1 cellular context compared by ENCODE assay signal in the genomic region with DNA sequence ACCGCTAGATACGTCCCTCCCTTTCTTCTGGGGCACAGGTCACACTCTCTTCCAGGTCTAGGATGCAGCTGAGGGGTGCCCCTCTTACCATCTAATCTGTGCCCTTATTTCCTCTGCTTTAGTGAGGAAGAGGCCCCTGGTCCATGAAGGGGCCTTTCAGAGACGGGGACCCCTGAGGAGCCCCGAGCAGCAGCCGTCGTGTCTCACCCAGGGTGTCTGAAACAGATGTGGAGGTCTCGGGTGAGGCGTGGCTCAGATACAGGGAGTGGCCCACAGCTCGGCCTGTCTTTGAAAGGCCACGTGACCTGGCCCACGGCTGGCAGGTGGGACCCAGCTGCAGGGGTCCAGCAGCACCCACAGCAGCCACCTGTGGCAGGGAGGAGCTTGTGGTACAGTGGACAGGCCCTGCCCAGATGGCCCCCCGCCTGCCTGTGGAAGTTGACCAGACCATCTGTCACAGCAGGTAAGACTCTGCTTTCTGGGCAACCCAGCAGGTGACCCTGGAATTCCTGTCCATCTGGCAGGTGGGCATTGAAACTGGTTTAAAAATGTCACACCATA.
TF ChIP-seq lines count a peak whose summit lies in the region.

No MANE protein-coding gene starts in this region.

TF ChIP-seq in K562, 482 proteins besides CTCF, POLR2A, EP300 and RAD21 (continued from another document):
- TF ChIP-seq, protein P1, sequence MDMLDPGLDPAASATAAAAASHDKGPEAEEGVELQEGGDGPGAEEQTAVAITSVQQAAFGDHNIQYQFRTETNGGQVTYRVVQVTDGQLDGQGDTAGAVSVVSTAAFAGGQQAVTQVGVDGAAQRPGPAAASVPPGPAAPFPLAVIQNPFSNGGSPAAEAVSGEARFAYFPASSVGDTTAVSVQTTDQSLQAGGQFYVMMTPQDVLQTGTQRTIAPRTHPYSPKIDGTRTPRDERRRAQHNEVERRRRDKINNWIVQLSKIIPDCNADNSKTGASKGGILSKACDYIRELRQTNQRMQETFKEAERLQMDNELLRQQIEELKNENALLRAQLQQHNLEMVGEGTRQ (CRISPR knock-in tag; IDR thresholded peaks at IDR 0.05): 0 out of 2 replicates have a peak, but pooled peaks have one; percentile 10
